14 cellular contexts compared by ENCODE assay signal in genomic region chr3:16359331-16359730, GRCh38.
A peak's percentile ranks its signal among the peaks of the same experiment; 100 is the strongest.
DNase-seq lines count a peak whose midpoint lies in the region; ATAC-seq and TF ChIP-seq lines count a peak whose summit lies in the region.
"Had no signal": no experiment of that assay in that cellular context is flagged by ENCODE, and none has a peak within 500 bp of the region (broad histone marks: within the 10 kb centered on the region; RNA-seq: fewer than 3 reads in every experiment).

No MANE protein-coding gene starts in this region.

- no peaks in the 10 kb centered on the region for H3K27me3 ChIP-seq in vagina
- H3K27me3 ChIP-seq: foreskin keratinocyte had no signal

- H3K4me1 ChIP-seq in vagina = no peaks in the 10 kb centered on the region
- H3K4me1 ChIP-seq: foreskin keratinocyte had no signal

- H3K9me3 Mint-ChIP-seq in activated naive CD4-positive, alpha-beta T cell treated with anti-CD3 and anti-CD28 coated beads, Interleukin-2, amount 50 U/mL, for 24 hours = no peaks in the 10 kb centered on the region
- no peaks in the 10 kb centered on the region for H3K9me3 Mint-ChIP-seq in activated naive CD4-positive, alpha-beta T cell treated with anti-CD3 and anti-CD28 coated beads, Interleukin-2, amount 10 ng/mL, durations not matched to agents 7 days and 5 days
- H3K9me3 Mint-ChIP-seq in dendritic cell treated with granulocyte-macrophage colony-stimulating factor and Interleukin-4, amounts not matched to agents 40 ng/mL and 50 ng/mL, for 4 days = peaks cover 7% of the 10 kb centered on the region
- no peaks in the 10 kb centered on the region for H3K9me3 Mint-ChIP-seq in stimulated activated effector memory CD8-positive, alpha-beta T cell treated with anti-CD3 and anti-CD28 coated beads, Interleukin-12 subunit alpha, Interleukin-12 subunit beta, amount 100 ng/mL, for 72 hours

- TF ChIP-seq CTCF in NB4 (IDR thresholded peaks at IDR 0.05; ENCODE audit: low read depth, low read length) (no peak), vagina (IDR thresholded peaks at IDR 0.05) (no peak)

- intact Hi-C loops in dendritic cell treated with granulocyte-macrophage colony-stimulating factor and Interleukin-4, amounts not matched to agents 40 ng/mL and 50 ng/mL, for 4 days (cut with micrococcal nuclease) = no loop called here
- intact Hi-C loops in vagina (cut with DNase I) = no loop called here

- CTCF ChIA-PET in activated naive CD4-positive, alpha-beta T cell treated with anti-CD3 and anti-CD28 coated beads, Interleukin-2, amount 10 ng/mL, durations not matched to agents 7 days and 5 days (lab: Charles Lee) = interaction anchor here (0.6 to 1.0 kb wide), 2 partner anchors 27 to 54 kb away, joined by 4 to 7 read pairs; no protein-coding TSS in a partner anchor

- H3K27ac ChIP-seq in vagina = no peak overlapping the region
- H3K27ac ChIP-seq: foreskin keratinocyte, WERI-Rb-1 had no signal

- no peaks in the 10 kb centered on the region for H3K36me3 ChIP-seq in vagina
- H3K36me3 ChIP-seq: WERI-Rb-1 had no signal

- TF ChIP-seq POLR2A in NB4 (IDR thresholded peaks at IDR 0.05; ENCODE audit: extremely low read depth, insufficient read length) = no peak
- no peak for TF ChIP-seq POLR2A in vagina (IDR thresholded peaks at IDR 0.05)

- no peaks in the 10 kb centered on the region for H3K27me3 Mint-ChIP-seq in activated naive CD4-positive, alpha-beta T cell treated with anti-CD3 and anti-CD28 coated beads, Interleukin-2, amount 50 U/mL, for 24 hours
- H3K27me3 Mint-ChIP-seq in activated naive CD4-positive, alpha-beta T cell treated with anti-CD3 and anti-CD28 coated beads, Interleukin-2, amount 10 ng/mL, durations not matched to agents 7 days and 5 days = no peaks in the 10 kb centered on the region
- no peaks in the 10 kb centered on the region for H3K27me3 Mint-ChIP-seq in dendritic cell treated with granulocyte-macrophage colony-stimulating factor and Interleukin-4, amounts not matched to agents 40 ng/mL and 50 ng/mL, for 4 days

- ATAC-seq in stimulated activated effector memory CD8-positive, alpha-beta T cell treated with anti-CD3 and anti-CD28 coated beads, Interleukin-12 subunit alpha, Interleukin-12 subunit beta, amount 100 ng/mL, for 72 hours = no peak
- ATAC-seq: foreskin keratinocyte had no signal

- no peak for DNase-seq in activated naive CD4-positive, alpha-beta T cell treated with anti-CD3 and anti-CD28 coated beads, Interleukin-2, amount 10 ng/mL, durations not matched to agents 7 days and 5 days
- DNase-seq in NB4 (ENCODE audit: low read depth) (peak; percentile 22), vagina (ENCODE audit: extremely low spot score in 2 of 2) (no peak), DMS114 treated with DMSO at 0.1 percent for 48 hours (lab: John Stamatoyannopoulos, UW; ENCODE audit: unreplicated experiment) (no peak), DMS53 (lab: John Stamatoyannopoulos, UW) (no peak)
- no peak for DNase-seq in stimulated activated effector memory CD8-positive, alpha-beta T cell treated with anti-CD3 and anti-CD28 coated beads, Interleukin-12 subunit alpha, Interleukin-12 subunit beta, amount 100 ng/mL, for 72 hours (ENCODE audit: low spot score in 2 of 2)
- DNase-seq: DMS79; foreskin keratinocyte; NCI-H146; NCI-H69; stimulated activated CD4-positive, alpha-beta T cell treated with anti-CD3 and anti-CD28 coated beads, Interleukin-2, amount 100 ng/mL, for 24 hours; WERI-Rb-1 had no signal

- H3K9me3 ChIP-seq in vagina = no peaks in the 10 kb centered on the region

- H3K4me1 Mint-ChIP-seq in activated naive CD4-positive, alpha-beta T cell treated with anti-CD3 and anti-CD28 coated beads, Interleukin-2, amount 50 U/mL, for 24 hours = peaks cover 35% of the 10 kb centered on the region
- H3K4me1 Mint-ChIP-seq in activated naive CD4-positive, alpha-beta T cell treated with anti-CD3 and anti-CD28 coated beads, Interleukin-2, amount 10 ng/mL, durations not matched to agents 7 days and 5 days = peaks cover 7% of the 10 kb centered on the region
- peaks cover 74% of the 10 kb centered on the region for H3K4me1 Mint-ChIP-seq in dendritic cell treated with granulocyte-macrophage colony-stimulating factor and Interleukin-4, amounts not matched to agents 40 ng/mL and 50 ng/mL, for 4 days (ENCODE audit: low read depth)
- peaks cover 24% of the 10 kb centered on the region for H3K4me1 Mint-ChIP-seq in stimulated activated effector memory CD8-positive, alpha-beta T cell treated with anti-CD3 and anti-CD28 coated beads, Interleukin-12 subunit alpha, Interleukin-12 subunit beta, amount 100 ng/mL, for 72 hours

- no peak overlapping the region for H3K4me3 ChIP-seq in NB4 (ENCODE audit: low read depth, low read length)
- H3K4me3 ChIP-seq in vagina = no peak overlapping the region

- H3K4me3 Mint-ChIP-seq in activated naive CD4-positive, alpha-beta T cell treated with anti-CD3 and anti-CD28 coated beads, Interleukin-2, amount 50 U/mL, for 24 hours = no peak overlapping the region
- no peak overlapping the region for H3K4me3 Mint-ChIP-seq in activated naive CD4-positive, alpha-beta T cell treated with anti-CD3 and anti-CD28 coated beads, Interleukin-2, amount 10 ng/mL, durations not matched to agents 7 days and 5 days
- H3K4me3 Mint-ChIP-seq in dendritic cell treated with granulocyte-macrophage colony-stimulating factor and Interleukin-4, amounts not matched to agents 40 ng/mL and 50 ng/mL, for 4 days = no peak overlapping the region
- H3K4me3 Mint-ChIP-seq in stimulated activated effector memory CD8-positive, alpha-beta T cell treated with anti-CD3 and anti-CD28 coated beads, Interleukin-12 subunit alpha, Interleukin-12 subunit beta, amount 100 ng/mL, for 72 hours = no peak overlapping the region

- H3K27ac Mint-ChIP-seq in activated naive CD4-positive, alpha-beta T cell treated with anti-CD3 and anti-CD28 coated beads, Interleukin-2, amount 50 U/mL, for 24 hours = peak overlapping the region; percentile 41
- no peak overlapping the region for H3K27ac Mint-ChIP-seq in activated naive CD4-positive, alpha-beta T cell treated with anti-CD3 and anti-CD28 coated beads, Interleukin-2, amount 10 ng/mL, durations not matched to agents 7 days and 5 days
- H3K27ac Mint-ChIP-seq in dendritic cell treated with granulocyte-macrophage colony-stimulating factor and Interleukin-4, amounts not matched to agents 40 ng/mL and 50 ng/mL, for 4 days = peak overlapping the region; percentile 58
- H3K27ac Mint-ChIP-seq in stimulated activated effector memory CD8-positive, alpha-beta T cell treated with anti-CD3 and anti-CD28 coated beads, Interleukin-12 subunit alpha, Interleukin-12 subunit beta, amount 100 ng/mL, for 72 hours = peak overlapping the region; percentile 67

- H3K36me3 Mint-ChIP-seq in activated naive CD4-positive, alpha-beta T cell treated with anti-CD3 and anti-CD28 coated beads, Interleukin-2, amount 50 U/mL, for 24 hours = peaks cover 19% of the 10 kb centered on the region
- H3K36me3 Mint-ChIP-seq in activated naive CD4-positive, alpha-beta T cell treated with anti-CD3 and anti-CD28 coated beads, Interleukin-2, amount 10 ng/mL, durations not matched to agents 7 days and 5 days = peaks cover 47% of the 10 kb centered on the region
- H3K36me3 Mint-ChIP-seq in dendritic cell treated with granulocyte-macrophage colony-stimulating factor and Interleukin-4, amounts not matched to agents 40 ng/mL and 50 ng/mL, for 4 days (ENCODE audit: low read depth) = peaks cover 57% of the 10 kb centered on the region
- H3K36me3 Mint-ChIP-seq in stimulated activated effector memory CD8-positive, alpha-beta T cell treated with anti-CD3 and anti-CD28 coated beads, Interleukin-12 subunit alpha, Interleukin-12 subunit beta, amount 100 ng/mL, for 72 hours = peaks cover 88% of the 10 kb centered on the region
